8 cellular contexts compared by ENCODE assay signal in genomic region chr21:34603002-34603709, GRCh38. TPM values are rescaled to one million over a fixed set of nuclear protein-coding genes. Genes with fewer than 3 reads are reported as not detected.
DNase-seq lines count a peak whose midpoint lies in the region; ATAC-seq, FAIRE-seq and TF ChIP-seq lines count a peak whose summit lies in the region.

No MANE protein-coding gene starts in this region.

- H3K56ac ChIP-seq in H1 (replicated peaks; ENCODE audit: insufficient read length, low read depth, low read length) (no peak overlapping the region), mesendoderm (ENCODE audit: low read length) (no peak overlapping the region)

- H3K4me2 ChIP-seq in H1 (ENCODE audit: insufficient read depth in 1 of 2, low read depth in 2 of 2, low read length in 2 of 2) (peak overlapping the region in 1 of 2 experiments; percentile 35; a peak in 1 of 4 replicates), mesendoderm (ENCODE audit: low read length) (no peak overlapping the region)

- H3K27ac ChIP-seq in H1 (ENCODE audit: low read depth, low read length) (no peak overlapping the region), mesendoderm (ENCODE audit: low read depth, low read length) (no peak overlapping the region)

- peak; percentile 81 to 87 (median 83) for TF ChIP-seq CTCF in H1 (IDR thresholded peaks at IDR 0.05; ENCODE audit: control extremely low read depth in 1 of 3, insufficient read depth in 1 of 3, low read depth in 1 of 3, low read length in 3 of 3)

- H2AFZ ChIP-seq in H1 (ENCODE audit: low read length), result no peak overlapping the region; the same call in 1 of the 2 replicates

- H3K4me1 ChIP-seq in H1 (replicated peaks in 1 of 4; ENCODE audit: control insufficient read depth in 3 of 4, insufficient read depth in 4 of 4, low read length in 3 of 4) (no peaks in the 10 kb centered on the region; a peak in 1 of 7 replicates), mesendoderm (ENCODE audit: control insufficient read depth, low read depth, low read length) (no peaks in the 10 kb centered on the region)

- H2BK15ac ChIP-seq in H1 (ENCODE audit: low read length) (no peak overlapping the region), mesendoderm (replicated peaks; ENCODE audit: low read depth) (no peak overlapping the region)

- no peaks in the 10 kb centered on the region for H3K36me3 ChIP-seq in H1 (ENCODE audit: control insufficient read depth in 2 of 4, insufficient read depth in 4 of 4, low read length in 3 of 4)
- H3K36me3 ChIP-seq in mesendoderm (ENCODE audit: control insufficient read depth, insufficient read depth, low read length), result no peaks in the 10 kb centered on the region

- H2BK12ac ChIP-seq in H1 (ENCODE audit: low read depth, low read length), result no peak overlapping the region

- TF ChIP-seq EP300 in H1 (IDR thresholded peaks at IDR 0.05; ENCODE audit: borderline replicate concordance in 1 of 2, low read depth in 2 of 2, low read length in 2 of 2), result no peak

- no peak overlapping the region for H2BK5ac ChIP-seq in H1 (ENCODE audit: low read depth, low read length)
- no peak overlapping the region for H2BK5ac ChIP-seq in mesendoderm (ENCODE audit: low read length)

- H4K91ac ChIP-seq in H1 (replicated peaks; ENCODE audit: insufficient read length, low read length), result no peak overlapping the region

- H2BK120ac ChIP-seq in H1 (replicated peaks; ENCODE audit: low read depth, low read length), result no peak overlapping the region
- H2BK120ac ChIP-seq in mesendoderm (ENCODE audit: low read depth, low read length), result no peak overlapping the region

- no peak overlapping the region for H2BK20ac ChIP-seq in H1 (ENCODE audit: low read length)

- DNase-seq in Daoy (ENCODE audit: low read depth), result peak; percentile 82
- DNase-seq in NCI-H82 treated with DMSO at 0.1 percent for 48 hours (lab: John Stamatoyannopoulos, UW; ENCODE audit: unreplicated experiment), result peak; percentile 16
- DNase-seq in activated CD8-positive, alpha-beta memory T cell treated with anti-CD3 and anti-CD28 coated beads for 24 hours, result peak; percentile 80
- DNase-seq in H1 (ENCODE audit: low read depth in 1 of 2, low spot score in 2 of 2), result peak; percentile 66 to 89
- DNase-seq in mesendoderm, result peak; percentile 75
- DNase-seq in stimulated activated CD8-positive, alpha-beta memory T cell treated with anti-CD3 and anti-CD28 coated beads, Interleukin-2, amount 100 ng/mL, for 1 hour (ENCODE audit: low read depth in 2 of 2), result peak; percentile 19 to 26

- H3K79me2 ChIP-seq in H1 (ENCODE audit: control insufficient read depth in 1 of 2, insufficient read depth in 2 of 2, low read length in 2 of 2) (no peaks in the 10 kb centered on the region), mesendoderm (ENCODE audit: control insufficient read depth, insufficient read depth, low read length) (no peaks in the 10 kb centered on the region)

- H3K23me2 ChIP-seq in H1 (ENCODE audit: low read depth, low read length), result no peaks in the 10 kb centered on the region

- H3K9ac ChIP-seq in H1 (replicated peaks in 1 of 4; ENCODE audit: extremely low read depth in 1 of 4, low read depth in 3 of 4, low read length in 3 of 4) (no peak overlapping the region), mesendoderm (ENCODE audit: low read length) (no peak overlapping the region)

- H3K9me3 ChIP-seq in H1 (ENCODE audit: insufficient read depth in 2 of 2, low read depth in 1 of 2, low read length in 1 of 2), result peaks cover 0 to 3% of the 10 kb centered on the region in 2 experiments; a peak in 1 of 4 replicates

- H2AK5ac ChIP-seq in H1 (ENCODE audit: low read depth, low read length) (no peak overlapping the region), mesendoderm (ENCODE audit: low read length) (no peak overlapping the region)

- H3K23ac ChIP-seq in H1 (ENCODE audit: insufficient read length), result no peak overlapping the region
- no peak overlapping the region for H3K23ac ChIP-seq in mesendoderm (ENCODE audit: low read length)

- peak; percentile 88 for TF ChIP-seq RAD21 in H1 (IDR thresholded peaks at IDR 0.05 in 1 of 2, conservative IDR thresholded peaks at IDR 0.05 in 1 of 2; ENCODE audit: low read depth in 2 of 2, low read length in 2 of 2)

- H4K5ac ChIP-seq in H1 (ENCODE audit: insufficient read length, low read depth, low read length) (no peak overlapping the region), mesendoderm (ENCODE audit: low read length) (no peak overlapping the region)

- no peak for TF ChIP-seq POLR2A in H1 (IDR thresholded peaks at IDR 0.05; ENCODE audit: control extremely low read depth in 1 of 2, low read depth in 2 of 2, low read length in 2 of 2)

- CTCF ChIA-PET in H1 (lab: Charles Lee; ENCODE audit: partially characterized antibody), result interaction anchor here (0.6 to 7.7 kb wide), 37 partner anchors 8 to 277 kb away, joined by 3 to 131 read pairs (median 5); partner anchors contain the start of gene KCNE1

- H3K4ac ChIP-seq in H1 (replicated peaks; ENCODE audit: insufficient read length, low read depth, low read length) (no peak overlapping the region), mesendoderm (ENCODE audit: low read depth, low read length) (no peak overlapping the region)

- H3K79me1 ChIP-seq in H1 (ENCODE audit: low read depth, low read length), result no peaks in the 10 kb centered on the region
- no peaks in the 10 kb centered on the region for H3K79me1 ChIP-seq in mesendoderm (ENCODE audit: low read length)

- H3K14ac ChIP-seq in H1 (ENCODE audit: insufficient read length), result no peak overlapping the region

- POLR2A ChIA-PET in H1 (lab: Charles Lee; ENCODE audit: partially characterized antibody), result no interaction called here

- H3K4me3 ChIP-seq in H1 (ENCODE audit: extremely low read depth in 1 of 4, insufficient read depth in 2 of 4, low read depth in 3 of 4, low read length in 4 of 4) (no peak overlapping the region), mesendoderm (ENCODE audit: low read length) (no peak overlapping the region)

- 39% methylated on average over 19 of the region's 19 CpGs; no CpG with 5 or more reads in 1 of the 2 experiments for WGBS in H1 (ENCODE audit: extremely low coverage in 1 of 2, insufficient coverage in 1 of 2, insufficient read length in 1 of 2, insufficient replicate concordance in 2 of 2, low coverage in 1 of 2, low lambda C conversion rate in 2 of 2, missing lambda C conversion rate in 1 of 2), 2 experiments
- WGBS in mesendoderm (ENCODE audit: extremely low coverage, insufficient coverage, low lambda C conversion rate), result no CpG with 5 or more reads among the region's 19 CpGs

- no peak overlapping the region for H3K18ac ChIP-seq in H1 (ENCODE audit: extremely low read depth, low read length)
- H3K18ac ChIP-seq in mesendoderm (ENCODE audit: low read length), result no peak overlapping the region

- H3K27me3 ChIP-seq in H1 (replicated peaks in 1 of 4; ENCODE audit: control insufficient read depth in 3 of 4, extremely low read depth in 1 of 4, insufficient read depth in 3 of 4, low read length in 3 of 4) (no peaks in the 10 kb centered on the region), mesendoderm (ENCODE audit: insufficient read depth, low read length, poor library complexity) (no peaks in the 10 kb centered on the region)

- ATAC-seq in HG03439 (IDR thresholded peaks at IDR 0.05; ENCODE audit: unreplicated experiment), result peak; percentile 61
- no peak for ATAC-seq in HG02852 (IDR thresholded peaks at IDR 0.05; ENCODE audit: unreplicated experiment)

- FAIRE-seq in H1 (lab: Jason Lieb, UNC), result no peak

- H4K20me1 ChIP-seq in H1 (replicated peaks in 1 of 2; ENCODE audit: control insufficient read depth in 1 of 2, insufficient read depth in 2 of 2, low read length in 2 of 2), result no peaks in the 10 kb centered on the region

- no peak overlapping the region for H4K8ac ChIP-seq in H1 (ENCODE audit: extremely low read depth, insufficient read depth, low read length)
- H4K8ac ChIP-seq in mesendoderm (ENCODE audit: low read depth, low read length), result no peak overlapping the region

TF ChIP-seq in H1, 55 proteins besides CTCF, POLR2A, EP300 and RAD21:
- TF ChIP-seq SP2 (IDR thresholded peaks at IDR 0.05; ENCODE audit: low read length) (no peak), NANOG (IDR thresholded peaks at IDR 0.05; ENCODE audit: insufficient read depth, low read depth, low read length, poor library complexity, severe bottlenecking) (no peak), SIN3A (conservative IDR thresholded peaks at IDR 0.05 in 1 of 2, IDR thresholded peaks at IDR 0.05 in 1 of 2; ENCODE audit: low read depth in 1 of 2, low read length in 2 of 2) (no peak), CBX5 (IDR thresholded peaks at IDR 0.05; ENCODE audit: low read depth, low read length) (no peak), ATF3 (IDR thresholded peaks at IDR 0.05; ENCODE audit: insufficient read depth, low read depth, low read length) (no peak), KDM1A (IDR thresholded peaks at IDR 0.05; ENCODE audit: borderline replicate concordance, low read length) (no peak), HDAC6 (IDR thresholded peaks at IDR 0.05; ENCODE audit: low read depth, low read length) (no peak), GTF2F1 (IDR thresholded peaks at IDR 0.05; ENCODE audit: borderline replicate concordance, low read depth, low read length) (no peak), BACH1 (IDR thresholded peaks at IDR 0.05; ENCODE audit: low read length) (no peak)

RNA-seq across cellular contexts. Expression of gene RCAN1, which starts 11.8 kb away (rescaled TPM):
- 66.9 and 71.9 TPM in 2 replicates for total RNA-seq in Daoy (2014; rRNA removed; shearing (Covaris generic))
- 5.5 and 6.4 TPM in 2 replicates for total RNA-seq in H1 (2021; fragmentation: NEBNext Ultra II Directional; extraction: Animal tissue kit (Norgen Biotek cat#: 25700))
- 1.7 and 1.8 TPM in 2 replicates for polyA plus RNA-seq in H1 (2011; rRNA removed)
- 2.8 TPM for polyA plus RNA-seq in H1 (2011; cell fraction: cytosol; rRNA removed)
- polyA plus RNA-seq in H1 (2011; cell fraction: nucleus; rRNA removed), result 1.5 TPM
- polyA plus RNA-seq in H1 (2012, experiment 1 of 2), result 3.3 to 5.0 TPM (median 4.3 TPM) in 4 replicates
- 1.3 TPM for polyA plus RNA-seq in H1 (2012, experiment 2 of 2)
- 4.2 TPM for polyA plus RNA-seq in H1 (2013, experiment 1 of 2)
- polyA plus RNA-seq in H1 (2013, experiment 2 of 2), result 3.8 TPM
- 1.9 and 3.7 TPM in 2 replicates for polyA minus RNA-seq in H1 (2011; rRNA and poly(A)+ RNA removed)
- polyA minus RNA-seq in H1 (2011; cell fraction: cytosol; rRNA and poly(A)+ RNA removed), result 2.5 TPM
- polyA minus RNA-seq in H1 (2011; cell fraction: nucleus; rRNA and poly(A)+ RNA removed), result 3.8 TPM
- 4.2 TPM for polyA plus RNA-seq in mesendoderm (2013, experiment 1 of 2)
- polyA plus RNA-seq in mesendoderm (2013, experiment 2 of 2), result 3.9 TPM

Comparison
In these comparisons a context has a peak if more than half of its experiments do, and no peak if none do; other contexts are left out.
1. DNase-seq: peak in every context shown above with its lines; median percentile 82 in Daoy; 80 in activated CD8-positive, alpha-beta memory T cell treated with anti-CD3 and anti-CD28 coated beads for 24 hours; 78 in H1; 75 in mesendoderm; 22 in stimulated activated CD8-positive, alpha-beta memory T cell treated with anti-CD3 and anti-CD28 coated beads, Interleukin-2, amount 100 ng/mL, for 1 hour; 16 in NCI-H82 treated with DMSO at 0.1 percent for 48 hours.